In the genomic region with DNA sequence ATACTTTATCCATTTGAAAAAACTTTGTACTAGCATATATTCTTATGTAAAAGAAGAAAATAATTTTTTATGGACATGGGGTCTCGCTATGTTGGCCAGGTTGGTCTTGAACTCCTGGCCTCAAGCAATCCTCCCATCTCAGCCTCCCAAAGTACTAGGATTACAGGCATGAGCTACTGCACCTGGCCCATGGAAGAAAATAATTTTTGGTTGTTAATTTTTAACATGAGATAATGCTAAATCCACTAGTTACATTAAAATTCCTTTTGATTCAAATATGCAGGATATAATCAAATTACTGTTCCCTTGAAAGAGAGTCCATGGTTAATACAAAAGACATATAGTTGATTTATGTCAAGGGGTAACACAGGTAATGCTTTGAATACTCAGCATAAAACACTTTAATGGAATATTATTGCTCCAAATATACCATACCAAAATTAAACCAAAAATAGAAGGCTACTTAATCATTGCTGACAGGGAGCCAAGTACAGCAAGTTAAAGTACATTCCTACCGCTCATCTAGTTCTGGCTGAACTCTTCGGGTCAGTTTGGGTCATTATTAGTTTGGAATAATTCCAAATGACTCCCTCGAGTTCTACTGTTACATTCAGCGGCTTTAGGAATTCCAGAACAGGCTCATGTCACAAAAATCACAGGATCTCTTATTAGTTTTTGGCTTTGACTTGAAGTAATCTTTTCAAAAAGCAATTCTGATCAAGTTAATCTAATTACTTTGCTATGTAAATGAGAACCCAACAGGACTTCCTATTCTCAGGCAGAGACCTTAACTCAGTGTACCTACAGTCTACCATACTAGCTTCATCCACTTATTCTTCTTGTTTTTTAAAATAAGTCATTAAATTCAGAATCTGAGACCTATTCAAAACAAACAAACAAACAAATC, we compare ENCODE assay signal across 1 cellular context.
TF ChIP-seq lines count a peak whose summit lies in the region.

No MANE protein-coding gene starts in this region.

TF ChIP-seq in HepG2, 621 proteins besides CTCF, POLR2A, EP300 and RAD21:
- TF ChIP-seq SMARCC2 (IDR thresholded peaks at IDR 0.05) (no peak), CHD2 (IDR thresholded peaks at IDR 0.05; ENCODE audit: low read depth, low read length) (no peak), ZNF20 (CRISPR knock-in tag; IDR thresholded peaks at IDR 0.05) (no peak), SCMH1 (CRISPR knock-in tag; IDR thresholded peaks at IDR 0.05; ENCODE audit: borderline replicate concordance) (no peak), ZNF121 (CRISPR knock-in tag; IDR thresholded peaks at IDR 0.05) (0 out of 2 replicates have a peak, but pooled peaks have one; percentile 52)
- TF ChIP-seq, protein P1, sequence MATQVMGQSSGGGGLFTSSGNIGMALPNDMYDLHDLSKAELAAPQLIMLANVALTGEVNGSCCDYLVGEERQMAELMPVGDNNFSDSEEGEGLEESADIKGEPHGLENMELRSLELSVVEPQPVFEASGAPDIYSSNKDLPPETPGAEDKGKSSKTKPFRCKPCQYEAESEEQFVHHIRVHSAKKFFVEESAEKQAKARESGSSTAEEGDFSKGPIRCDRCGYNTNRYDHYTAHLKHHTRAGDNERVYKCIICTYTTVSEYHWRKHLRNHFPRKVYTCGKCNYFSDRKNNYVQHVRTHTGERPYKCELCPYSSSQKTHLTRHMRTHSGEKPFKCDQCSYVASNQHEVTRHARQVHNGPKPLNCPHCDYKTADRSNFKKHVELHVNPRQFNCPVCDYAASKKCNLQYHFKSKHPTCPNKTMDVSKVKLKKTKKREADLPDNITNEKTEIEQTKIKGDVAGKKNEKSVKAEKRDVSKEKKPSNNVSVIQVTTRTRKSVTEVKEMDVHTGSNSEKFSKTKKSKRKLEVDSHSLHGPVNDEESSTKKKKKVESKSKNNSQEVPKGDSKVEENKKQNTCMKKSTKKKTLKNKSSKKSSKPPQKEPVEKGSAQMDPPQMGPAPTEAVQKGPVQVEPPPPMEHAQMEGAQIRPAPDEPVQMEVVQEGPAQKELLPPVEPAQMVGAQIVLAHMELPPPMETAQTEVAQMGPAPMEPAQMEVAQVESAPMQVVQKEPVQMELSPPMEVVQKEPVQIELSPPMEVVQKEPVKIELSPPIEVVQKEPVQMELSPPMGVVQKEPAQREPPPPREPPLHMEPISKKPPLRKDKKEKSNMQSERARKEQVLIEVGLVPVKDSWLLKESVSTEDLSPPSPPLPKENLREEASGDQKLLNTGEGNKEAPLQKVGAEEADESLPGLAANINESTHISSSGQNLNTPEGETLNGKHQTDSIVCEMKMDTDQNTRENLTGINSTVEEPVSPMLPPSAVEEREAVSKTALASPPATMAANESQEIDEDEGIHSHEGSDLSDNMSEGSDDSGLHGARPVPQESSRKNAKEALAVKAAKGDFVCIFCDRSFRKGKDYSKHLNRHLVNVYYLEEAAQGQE (IDR thresholded peaks at IDR 0.05; ENCODE audit: borderline replicate concordance in 1 of 2, low read depth in 1 of 2, low read length in 2 of 2) = no peak
